Comparison of ENCODE assay signal across 19 cellular contexts in the genomic region with DNA sequence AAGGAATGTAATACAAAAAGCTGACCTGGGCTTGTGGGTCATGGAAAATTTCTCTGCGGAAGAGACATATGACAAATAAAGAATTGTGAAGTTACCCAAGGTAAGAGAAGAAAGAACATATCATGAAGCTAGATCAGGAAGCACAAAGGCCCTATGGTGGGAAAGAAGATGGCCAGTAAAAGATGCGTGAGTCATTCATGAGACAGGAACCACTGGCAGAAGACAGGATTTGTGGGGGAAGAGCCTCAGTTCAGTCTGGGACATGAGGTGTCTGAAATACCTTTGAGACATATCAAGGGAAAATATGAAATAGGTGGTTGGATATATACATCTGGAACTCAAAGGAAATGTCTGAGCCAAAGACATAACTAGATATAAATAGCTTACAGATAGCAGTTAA. TPM values are rescaled to one million over a fixed set of nuclear protein-coding genes. Genes with fewer than 3 reads are reported as not detected.
"Had no signal": no experiment of that assay in that cellular context is flagged by ENCODE, and none has a peak within 500 bp of the region (broad histone marks: within the 10 kb centered on the region; RNA-seq: fewer than 3 reads in every experiment).

No MANE protein-coding gene starts in this region.

- DNase-seq: activated B cell treated with CpG ODN at 0.5 μM for 24 hours; activated CD4-positive, alpha-beta T cell treated with anti-CD3 and anti-CD28 coated beads for 36 hours; activated CD4-positive, alpha-beta T cell treated with anti-CD3 and anti-CD28 coated beads, Interleukin-2, amount 50 U/mL, for 4 hours; activated naive CD4-positive, alpha-beta T cell treated with Interleukin-2 at 50 U/mL for 16 hours; activated naive CD8-positive, alpha-beta T cell treated with anti-CD3 and anti-CD28 coated beads for 36 hours; activated T-cell treated with anti-CD3 and anti-CD28 coated beads, Interleukin-2, amount 50 U/mL, for 48 hours; colonic mucosa; esophagus squamous epithelium; head of caudate nucleus; left cardiac atrium; pancreas; right cardiac atrium; stimulated activated CD4-positive, alpha-beta T cell treated with anti-CD3 and anti-CD28 coated beads, Interleukin-4, amount 100 ng/mL, for 4 hours; stimulated activated naive CD8-positive, alpha-beta T cell treated with anti-CD3 and anti-CD28 coated beads, Interleukin-15, Interleukin-2, amounts not matched to agents 100 U/mL and 50 U/mL, for 24 hours; upper lobe of right lung had no signal

- H3K9me3 ChIP-seq: colonic mucosa, esophagus squamous epithelium, gastroesophageal sphincter, pancreas, upper lobe of right lung had no signal

- H3K9me3 Mint-ChIP-seq: activated B cell treated with CpG ODN at 0.5 μM for 24 hours; activated naive CD8-positive, alpha-beta T cell treated with anti-CD3 and anti-CD28 coated beads for 36 hours; memory B cell had no signal

- H3K4me3 ChIP-seq: colonic mucosa, esophagus squamous epithelium, gastroesophageal sphincter, pancreas, upper lobe of right lung had no signal

- H3K36me3 Mint-ChIP-seq: activated naive CD8-positive, alpha-beta T cell treated with anti-CD3 and anti-CD28 coated beads for 36 hours; memory B cell had no signal

- H3K4me3 Mint-ChIP-seq: activated B cell treated with CpG ODN at 0.5 μM for 24 hours; activated CD4-positive, alpha-beta T cell treated with anti-CD3 and anti-CD28 coated beads for 36 hours; activated naive CD8-positive, alpha-beta T cell treated with anti-CD3 and anti-CD28 coated beads for 36 hours; memory B cell; nephron had no signal

- H3K4me1 ChIP-seq: colonic mucosa, esophagus squamous epithelium, gastroesophageal sphincter, pancreas, upper lobe of right lung had no signal

- H3K27ac Mint-ChIP-seq: activated B cell treated with CpG ODN at 0.5 μM for 24 hours; activated CD4-positive, alpha-beta T cell treated with anti-CD3 and anti-CD28 coated beads for 36 hours; activated naive CD8-positive, alpha-beta T cell treated with anti-CD3 and anti-CD28 coated beads for 36 hours; memory B cell had no signal

- ATAC-seq: activated CD4-positive, alpha-beta T cell treated with anti-CD3 and anti-CD28 coated beads for 36 hours; gastroesophageal sphincter; left cardiac atrium; pancreas; right cardiac atrium; stimulated activated naive CD8-positive, alpha-beta T cell treated with anti-CD3 and anti-CD28 coated beads, Interleukin-15, Interleukin-2, amounts not matched to agents 100 U/mL and 50 U/mL, for 24 hours; upper lobe of right lung had no signal

- H3K27me3 ChIP-seq: colonic mucosa, esophagus squamous epithelium, pancreas, upper lobe of right lung had no signal

- H3K4me1 Mint-ChIP-seq: activated B cell treated with CpG ODN at 0.5 μM for 24 hours; activated CD4-positive, alpha-beta T cell treated with anti-CD3 and anti-CD28 coated beads for 36 hours; activated naive CD8-positive, alpha-beta T cell treated with anti-CD3 and anti-CD28 coated beads for 36 hours had no signal

- H3K36me3 ChIP-seq: colonic mucosa, esophagus squamous epithelium, gastroesophageal sphincter, pancreas, upper lobe of right lung had no signal

- H3K27ac ChIP-seq: colonic mucosa, esophagus squamous epithelium, gastroesophageal sphincter, pancreas, upper lobe of right lung had no signal

RNA-seq across cellular contexts. Expression of a gene that starts 27.7 kb away (rescaled TPM):
- total RNA-seq: activated B cell treated with CpG ODN at 0.5 μM for 24 hours; activated CD8-positive, alpha-beta memory T cell treated with anti-CD3 and anti-CD28 coated beads for 36 hours; activated naive CD8-positive, alpha-beta T cell treated with anti-CD3 and anti-CD28 coated beads for 36 hours had no signal
